In genomic region chr9:3161912-3162311, GRCh38 we compare ENCODE assay signal across 16 cellular contexts.
"Had no signal": no experiment of that assay in that cellular context is flagged by ENCODE, and none has a peak within 500 bp of the region (broad histone marks: within the 10 kb centered on the region; RNA-seq: fewer than 3 reads in every experiment).

No MANE protein-coding gene starts in this region.

- ATAC-seq: esophagus mucosa, heart left ventricle, left colon, left ventricle myocardium superior, pancreas, right cardiac atrium had no signal

- DNase-seq: effector memory CD4-positive, alpha-beta T cell; heart left ventricle; hippocampal formation; left colon; left ventricle myocardium superior; mesenchymal stem cell; naive B cell; occipital lobe; pancreas; right cardiac atrium; stimulated activated CD4-positive, alpha-beta T cell treated with anti-CD3 and anti-CD28 coated beads, Interleukin-2, amount 100 ng/mL, for 48 hours; stimulated activated naive CD4-positive, alpha-beta T cell treated with Interleukin-2 at 50 U/mL for 16 hours; trophoblast cell had no signal

- H3K4me1 ChIP-seq: heart left ventricle, pancreas had no signal

- H3K4me3 ChIP-seq: heart left ventricle, lung, pancreas, smooth muscle cell had no signal

- H3K4me2 ChIP-seq: smooth muscle cell had no signal

- H3K27ac ChIP-seq: heart left ventricle, pancreas had no signal

- H3K36me3 ChIP-seq: heart left ventricle, pancreas had no signal
